In the genomic region with DNA sequence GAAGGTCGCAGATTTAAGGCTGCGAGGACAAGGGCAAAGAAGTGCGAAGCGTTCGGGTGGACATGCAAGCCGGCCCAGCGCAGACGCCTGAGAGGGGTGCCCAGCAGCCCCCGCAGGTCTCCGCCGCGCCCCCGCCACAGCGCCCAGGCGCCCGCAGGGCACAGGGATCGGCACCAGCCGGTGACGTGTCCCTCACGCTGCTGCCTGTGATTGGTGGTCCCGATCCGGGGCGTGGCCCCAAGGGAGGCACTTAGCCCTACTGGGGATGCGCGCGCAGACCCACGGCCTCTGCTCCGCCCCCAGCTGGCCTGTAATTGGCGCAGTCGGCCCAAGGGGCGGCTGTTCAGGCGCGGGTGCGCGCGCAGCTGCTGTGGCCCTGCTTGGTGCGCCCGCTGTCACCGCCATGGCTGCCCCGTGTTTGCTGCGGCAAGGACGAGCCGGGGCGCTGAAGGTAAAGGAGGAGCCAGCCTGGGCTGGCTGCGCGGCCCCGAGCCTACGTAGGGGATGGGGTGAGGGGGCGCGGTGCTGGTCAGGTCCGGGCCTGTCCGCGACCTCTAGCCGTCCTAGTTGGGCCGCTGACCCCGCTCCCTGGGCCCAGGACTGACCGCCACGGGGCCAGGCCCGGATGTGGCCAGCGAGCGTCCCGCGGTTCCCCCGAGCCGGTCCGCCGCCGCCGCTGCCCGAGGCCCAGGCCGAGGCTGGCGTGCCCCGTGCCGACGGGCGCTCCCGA, we compare ENCODE assay signal across 8 cellular contexts. TPM values are rescaled to one million over a fixed set of nuclear protein-coding genes. Genes with fewer than 3 reads are reported as not detected.
DNase-seq lines count a peak whose midpoint lies in the region; ATAC-seq lines count a peak whose summit lies in the region.

Gene NDUFV3, plus strand, starts transcription at position 379 of the 730 bp plus-strand sequence. Its CDS starts 25 bp downstream, at position 404.

- H3K79me2 ChIP-seq in mesendoderm (ENCODE audit: control insufficient read depth, insufficient read depth, low read length), result peaks cover 9% of the 10 kb centered on the region

- CTCF ChIA-PET in activated CD8-positive, alpha-beta memory T cell treated with anti-CD3 and anti-CD28 coated beads, Interleukin-2, amount 10 ng/mL, durations not matched to agents 7 days and 5 days (lab: Charles Lee), result interaction anchor here (1.1 to 1.5 kb wide), 4 partner anchors 8 to 300 kb away, joined by 3 to 6 read pairs (median 4); no protein-coding TSS in a partner anchor

- H3K9ac ChIP-seq in NT2/D1 (ENCODE audit: insufficient read length, low read depth) (peak within 1 kb of the TSS; percentile 96), endocrine pancreas (ENCODE audit: control insufficient read depth, insufficient read depth, low read length) (peak within 1 kb of the TSS; percentile 86), mesendoderm (ENCODE audit: low read length) (peak within 1 kb of the TSS; percentile 91)

- H3K27ac Mint-ChIP-seq in activated CD8-positive, alpha-beta memory T cell treated with anti-CD3 and anti-CD28 coated beads, Interleukin-2, amount 10 ng/mL, durations not matched to agents 7 days and 5 days, result peak within 1 kb of the TSS; percentile 91

- H2BK15ac ChIP-seq in mesendoderm (replicated peaks; ENCODE audit: low read depth), result no peak within 1 kb of the TSS

- no peaks in the 10 kb centered on the region for H3K27me3 ChIP-seq in NT2/D1 (ENCODE audit: insufficient read depth, insufficient read length)
- no peaks in the 10 kb centered on the region for H3K27me3 ChIP-seq in endocrine pancreas (ENCODE audit: control insufficient read depth, insufficient read depth, low read length)
- H3K27me3 ChIP-seq in mesendoderm (ENCODE audit: insufficient read depth, low read length, poor library complexity), result no peaks in the 10 kb centered on the region

- H4K5ac ChIP-seq in mesendoderm (ENCODE audit: low read length), result no peak within 1 kb of the TSS

- H3K4me3 Mint-ChIP-seq in activated CD8-positive, alpha-beta memory T cell treated with anti-CD3 and anti-CD28 coated beads, Interleukin-2, amount 10 ng/mL, durations not matched to agents 7 days and 5 days, result peak within 1 kb of the TSS; percentile 84

- H3K4me1 ChIP-seq in NT2/D1 (ENCODE audit: insufficient read depth, insufficient read length) (peaks cover 2% of the 10 kb centered on the region), endocrine pancreas (ENCODE audit: control insufficient read depth, insufficient read depth, low read length) (no peaks in the 10 kb centered on the region), mesendoderm (ENCODE audit: control insufficient read depth, low read depth, low read length) (no peaks in the 10 kb centered on the region)

- peak; percentile 93 for ATAC-seq in GM21381 (IDR thresholded peaks at IDR 0.05; ENCODE audit: unreplicated experiment)
- peak; percentile 95 for ATAC-seq in activated CD8-positive, alpha-beta memory T cell treated with anti-CD3 and anti-CD28 coated beads, Interleukin-2, amount 10 ng/mL, durations not matched to agents 7 days and 5 days

- H2AK5ac ChIP-seq in mesendoderm (ENCODE audit: low read length), result no peak within 1 kb of the TSS

- H3K27ac ChIP-seq in mesendoderm (ENCODE audit: low read depth, low read length), result peak within 1 kb of the TSS; percentile 45

- H3K4me3 ChIP-seq in NT2/D1 (ENCODE audit: insufficient read length, low read depth) (peak within 1 kb of the TSS; percentile 100), endocrine pancreas (ENCODE audit: control insufficient read depth, insufficient read depth, low read length) (peak within 1 kb of the TSS; percentile 52), mesendoderm (ENCODE audit: low read length) (peak within 1 kb of the TSS; percentile 84)

- H3K4ac ChIP-seq in mesendoderm (ENCODE audit: low read depth, low read length), result peak within 1 kb of the TSS; percentile 74

- H3K4me2 ChIP-seq in mesendoderm (ENCODE audit: low read length), result peak within 1 kb of the TSS; percentile 78

- WGBS in mesendoderm (ENCODE audit: extremely low coverage, insufficient coverage, low lambda C conversion rate), result no CpG with 5 or more reads among the region's 77 CpGs

- no peaks in the 10 kb centered on the region for H3K9me3 Mint-ChIP-seq in activated CD8-positive, alpha-beta memory T cell treated with anti-CD3 and anti-CD28 coated beads, Interleukin-2, amount 10 ng/mL, durations not matched to agents 7 days and 5 days (ENCODE audit: low read depth)

- H3K27me3 Mint-ChIP-seq in activated CD8-positive, alpha-beta memory T cell treated with anti-CD3 and anti-CD28 coated beads, Interleukin-2, amount 10 ng/mL, durations not matched to agents 7 days and 5 days, result no peaks in the 10 kb centered on the region

- H2BK120ac ChIP-seq in mesendoderm (ENCODE audit: low read depth, low read length), result no peak within 1 kb of the TSS

- H3K9me3 ChIP-seq in NT2/D1 (ENCODE audit: insufficient read depth, low read length) (no peaks in the 10 kb centered on the region), endocrine pancreas (ENCODE audit: control insufficient read depth, low read length) (no peaks in the 10 kb centered on the region)

- peaks cover 9% of the 10 kb centered on the region for H3K4me1 Mint-ChIP-seq in activated CD8-positive, alpha-beta memory T cell treated with anti-CD3 and anti-CD28 coated beads, Interleukin-2, amount 10 ng/mL, durations not matched to agents 7 days and 5 days

- H3K18ac ChIP-seq in mesendoderm (ENCODE audit: low read length), result peak within 1 kb of the TSS; percentile 34

- H3K36me3 Mint-ChIP-seq in activated CD8-positive, alpha-beta memory T cell treated with anti-CD3 and anti-CD28 coated beads, Interleukin-2, amount 10 ng/mL, durations not matched to agents 7 days and 5 days, result peaks cover 6% of the 10 kb centered on the region

- no peak within 1 kb of the TSS for H4K8ac ChIP-seq in mesendoderm (ENCODE audit: low read depth, low read length)

- peak within 1 kb of the TSS; percentile 2 for H2BK5ac ChIP-seq in mesendoderm (ENCODE audit: low read length)

- peaks cover 25% of the 10 kb centered on the region for H3K36me3 ChIP-seq in NT2/D1 (ENCODE audit: insufficient read depth, insufficient read length, low read length)
- H3K36me3 ChIP-seq in endocrine pancreas (ENCODE audit: control insufficient read depth, insufficient read depth, low read length), result no peaks in the 10 kb centered on the region
- no peaks in the 10 kb centered on the region for H3K36me3 ChIP-seq in mesendoderm (ENCODE audit: control insufficient read depth, insufficient read depth, low read length)

- H3K56ac ChIP-seq in mesendoderm (ENCODE audit: low read length), result peak within 1 kb of the TSS; percentile 98

- DNase-seq in COR-L47 (lab: John Stamatoyannopoulos, UW), result peak; percentile 99
- DNase-seq in HUDEP-2 (lab: John Stamatoyannopoulos, UW; ENCODE audit: unreplicated experiment in 76 of 76), result peak; percentile 82 to 100 (median 100)
- DNase-seq in NT2/D1 (ENCODE audit: low read depth, low spot score), result peak; percentile 100
- peak; percentile 100 for DNase-seq in activated CD8-positive, alpha-beta memory T cell treated with anti-CD3 and anti-CD28 coated beads, Interleukin-2, amount 10 ng/mL, durations not matched to agents 7 days and 5 days
- DNase-seq in mesendoderm, result peak; percentile 99
- DNase-seq in stimulated activated CD8-positive, alpha-beta memory T cell treated with anti-CD3 and anti-CD28 coated beads, Interleukin-15, amount 100 ng/mL, for 1 hour (ENCODE audit: low read depth), result peak; percentile 100

- H3K79me1 ChIP-seq in mesendoderm (ENCODE audit: low read length), result peaks cover 5% of the 10 kb centered on the region

- H3K23ac ChIP-seq in mesendoderm (ENCODE audit: low read length), result peak within 1 kb of the TSS; percentile 85

RNA-seq across cellular contexts. Expression of gene NDUFV3, which starts in this region (rescaled TPM):
- 10 to 100 TPM; 27.1 to 31.9 TPM for total RNA-seq in activated CD8-positive, alpha-beta memory T cell treated with anti-CD3 and anti-CD28 coated beads, Interleukin-2, amount 10 ng/mL, durations not matched to agents 7 days and 5 days
- 29.0 TPM for polyA plus RNA-seq in mesendoderm (2013, experiment 1 of 2)
- polyA plus RNA-seq in mesendoderm (2013, experiment 2 of 2), result 29.9 TPM

Comparison
In these comparisons a context has a peak if more than half of its experiments do, and no peak if none do; other contexts are left out.
1. Peak in every context shown above with its lines: DNase-seq, ATAC-seq, H3K4me3 ChIP-seq and H3K27ac ChIP-seq.